In genomic region chr7:125848157-125848556, GRCh38 we compare ENCODE assay signal across 31 cellular contexts.
"Had no signal": no experiment of that assay in that cellular context is flagged by ENCODE, and none has a peak within 500 bp of the region (broad histone marks: within the 10 kb centered on the region; RNA-seq: fewer than 3 reads in every experiment).

No MANE protein-coding gene starts in this region.

- H3K4me1 ChIP-seq: SJCRH30 had no signal

- FAIRE-seq: bronchial epithelial cell had no signal

- H3K9me3 ChIP-seq: SJCRH30 had no signal

- H3K4me3 Mint-ChIP-seq: activated CD4-positive, alpha-beta T cell treated with anti-CD3 and anti-CD28 coated beads for 36 hours; activated CD4-positive, alpha-beta T cell treated with anti-CD3 and anti-CD28 coated beads, Interleukin-2, amount 10 ng/mL, durations not matched to agents 7 days and 5 days; activated CD8-positive, alpha-beta T cell treated with anti-CD3 and anti-CD28 coated beads, Interleukin-2, amount 10 ng/mL, durations not matched to agents 7 days and 5 days; activated naive CD8-positive, alpha-beta T cell; activated naive CD8-positive, alpha-beta T cell treated with anti-CD3 and anti-CD28 coated beads, Interleukin-2, amount 50 U/mL, for 24 hours; activated T-cell treated with anti-CD3 and anti-CD28 coated beads, Interleukin-2, amount 50 U/mL, for 24 hours; brain had no signal

- H3K36me3 Mint-ChIP-seq: activated naive CD8-positive, alpha-beta T cell; brain had no signal

- H3K27me3 Mint-ChIP-seq: activated CD4-positive, alpha-beta T cell treated with anti-CD3 and anti-CD28 coated beads for 36 hours; activated CD4-positive, alpha-beta T cell treated with anti-CD3 and anti-CD28 coated beads, Interleukin-2, amount 10 ng/mL, durations not matched to agents 7 days and 5 days; activated naive CD8-positive, alpha-beta T cell; activated naive CD8-positive, alpha-beta T cell treated with anti-CD3 and anti-CD28 coated beads, Interleukin-2, amount 50 U/mL, for 24 hours; activated T-cell treated with anti-CD3 and anti-CD28 coated beads, Interleukin-2, amount 50 U/mL, for 24 hours; brain had no signal

- H3K36me3 ChIP-seq: SJCRH30 had no signal

- H3K27ac Mint-ChIP-seq: activated CD4-positive, alpha-beta T cell treated with anti-CD3 and anti-CD28 coated beads for 36 hours; activated CD4-positive, alpha-beta T cell treated with anti-CD3 and anti-CD28 coated beads, Interleukin-2, amount 10 ng/mL, durations not matched to agents 7 days and 5 days; activated CD8-positive, alpha-beta T cell treated with anti-CD3 and anti-CD28 coated beads, Interleukin-2, amount 10 ng/mL, durations not matched to agents 7 days and 5 days; activated naive CD8-positive, alpha-beta T cell; activated naive CD8-positive, alpha-beta T cell treated with anti-CD3 and anti-CD28 coated beads, Interleukin-2, amount 50 U/mL, for 24 hours; activated T-cell treated with anti-CD3 and anti-CD28 coated beads, Interleukin-2, amount 50 U/mL, for 24 hours; activated T-helper 2 cell treated with anti-CD3 and anti-CD28 coated beads, Interferon-gamma antibody, Interleukin-2, Interleukin-4, amounts not matched to agents 10 μg/mL and 5 μg/mL and 100 μg/mL, durations not matched to agents 14 hours and 24 hours and 36 hours; brain had no signal

- H3K27ac ChIP-seq: KMS-11, SJCRH30 had no signal

- ATAC-seq: activated CD4-positive, alpha-beta T cell treated with anti-CD3 and anti-CD28 coated beads for 36 hours; activated CD4-positive, CD25-positive, alpha-beta regulatory T cell treated with anti-CD3 and anti-CD28 coated beads, Interleukin-2, amount 50 U/mL, for 24 hours; activated CD8-positive, alpha-beta T cell treated with anti-CD3 and anti-CD28 coated beads, Interleukin-2, amount 10 ng/mL, durations not matched to agents 7 days and 5 days; activated naive CD8-positive, alpha-beta T cell treated with anti-CD3 and anti-CD28 coated beads, Interleukin-2, amount 50 U/mL, for 24 hours; Panc1 had no signal

- H3K9ac ChIP-seq: KMS-11 had no signal

- H3K4me3 ChIP-seq: SJCRH30, SK-N-MC had no signal

- H3K27me3 ChIP-seq: SJCRH30 had no signal

- DNase-seq: activated CD4-positive, alpha-beta T cell treated with anti-CD3 and anti-CD28 coated beads for 36 hours; activated CD4-positive, alpha-beta T cell treated with anti-CD3 and anti-CD28 coated beads, Interleukin-2, amount 10 ng/mL, durations not matched to agents 7 days and 5 days; activated CD4-positive, alpha-beta T cell treated with anti-CD3 and anti-CD28 coated beads, Interleukin-2, amount 50 U/mL, for 48 hours; activated CD8-positive, alpha-beta T cell treated with anti-CD3 and anti-CD28 coated beads, Interleukin-2, amount 10 ng/mL, durations not matched to agents 7 days and 5 days; activated gamma-delta T cell; activated naive CD4-positive, alpha-beta T cell treated with Interleukin-2 at 50 U/mL for 16 hours; activated naive CD8-positive, alpha-beta T cell treated with anti-CD3 and anti-CD28 coated beads, Interleukin-2, amount 50 U/mL, for 24 hours; activated T-cell treated with anti-CD3 and anti-CD28 coated beads, Interleukin-2, amount 50 U/mL, for 24 hours; anterior cingulate cortex; caudate nucleus; cerebellar nuclear complex; MM.1S; MV-4-11; NCI-H1092; NCI-H1436 treated with DMSO at 0.1 percent for 48 hours; NCI-H1694 treated with DMSO at 0.1 percent for 48 hours; NCI-H2029; NCI-H345; NCI-H524 treated with DMSO at 0.1 percent for 48 hours; NCI-H748 treated with DMSO at 0.1 percent for 48 hours; SHP77; SJCRH30; T1000 had no signal

- H3K4me2 ChIP-seq: KMS-11 had no signal

- H3K4me1 Mint-ChIP-seq: activated CD4-positive, alpha-beta T cell treated with anti-CD3 and anti-CD28 coated beads for 36 hours; activated CD4-positive, alpha-beta T cell treated with anti-CD3 and anti-CD28 coated beads, Interleukin-2, amount 10 ng/mL, durations not matched to agents 7 days and 5 days; activated naive CD8-positive, alpha-beta T cell treated with anti-CD3 and anti-CD28 coated beads, Interleukin-2, amount 50 U/mL, for 24 hours; brain had no signal
